Comparison of ENCODE assay signal across 1 cellular context in the genomic region with DNA sequence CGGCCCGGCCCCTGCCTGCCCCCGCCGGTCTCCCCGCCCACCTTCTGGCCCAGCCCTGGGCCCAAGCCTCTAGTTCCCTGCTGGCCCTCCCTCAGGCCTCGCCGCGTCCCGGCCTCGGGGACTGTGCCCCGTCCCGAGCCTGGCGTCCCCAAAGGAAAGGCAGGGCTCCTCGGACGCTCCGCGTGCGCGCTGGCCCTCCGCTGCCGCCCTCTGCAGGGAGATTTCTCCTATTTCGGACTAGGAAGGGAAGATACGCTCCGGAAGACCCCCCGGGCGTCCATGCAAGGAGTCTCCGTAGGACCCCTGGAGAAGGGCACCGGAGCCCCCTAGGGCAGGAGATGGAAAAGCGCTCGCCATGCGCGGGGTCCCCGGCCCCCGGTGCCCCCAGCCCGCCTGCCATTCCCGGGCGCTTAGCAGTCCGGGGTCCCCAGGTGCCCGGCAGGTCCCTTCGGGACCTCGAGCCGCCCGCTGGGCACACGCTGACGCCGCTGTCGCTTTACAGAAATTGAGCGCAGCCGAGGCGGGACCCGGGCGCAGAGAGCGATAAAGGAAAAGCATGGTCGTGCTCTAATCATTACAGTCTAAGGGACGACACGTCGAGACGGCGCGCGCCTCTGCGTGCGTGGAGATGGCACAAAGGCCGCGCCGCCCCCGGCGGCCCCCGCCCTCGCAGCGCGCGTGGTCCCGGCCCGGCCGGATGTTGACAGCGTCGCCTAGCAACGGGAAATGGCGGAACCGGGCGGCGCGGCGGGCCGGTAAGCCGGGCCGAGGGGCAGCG.
TF ChIP-seq lines count a peak whose summit lies in the region.

A gene with protein sequence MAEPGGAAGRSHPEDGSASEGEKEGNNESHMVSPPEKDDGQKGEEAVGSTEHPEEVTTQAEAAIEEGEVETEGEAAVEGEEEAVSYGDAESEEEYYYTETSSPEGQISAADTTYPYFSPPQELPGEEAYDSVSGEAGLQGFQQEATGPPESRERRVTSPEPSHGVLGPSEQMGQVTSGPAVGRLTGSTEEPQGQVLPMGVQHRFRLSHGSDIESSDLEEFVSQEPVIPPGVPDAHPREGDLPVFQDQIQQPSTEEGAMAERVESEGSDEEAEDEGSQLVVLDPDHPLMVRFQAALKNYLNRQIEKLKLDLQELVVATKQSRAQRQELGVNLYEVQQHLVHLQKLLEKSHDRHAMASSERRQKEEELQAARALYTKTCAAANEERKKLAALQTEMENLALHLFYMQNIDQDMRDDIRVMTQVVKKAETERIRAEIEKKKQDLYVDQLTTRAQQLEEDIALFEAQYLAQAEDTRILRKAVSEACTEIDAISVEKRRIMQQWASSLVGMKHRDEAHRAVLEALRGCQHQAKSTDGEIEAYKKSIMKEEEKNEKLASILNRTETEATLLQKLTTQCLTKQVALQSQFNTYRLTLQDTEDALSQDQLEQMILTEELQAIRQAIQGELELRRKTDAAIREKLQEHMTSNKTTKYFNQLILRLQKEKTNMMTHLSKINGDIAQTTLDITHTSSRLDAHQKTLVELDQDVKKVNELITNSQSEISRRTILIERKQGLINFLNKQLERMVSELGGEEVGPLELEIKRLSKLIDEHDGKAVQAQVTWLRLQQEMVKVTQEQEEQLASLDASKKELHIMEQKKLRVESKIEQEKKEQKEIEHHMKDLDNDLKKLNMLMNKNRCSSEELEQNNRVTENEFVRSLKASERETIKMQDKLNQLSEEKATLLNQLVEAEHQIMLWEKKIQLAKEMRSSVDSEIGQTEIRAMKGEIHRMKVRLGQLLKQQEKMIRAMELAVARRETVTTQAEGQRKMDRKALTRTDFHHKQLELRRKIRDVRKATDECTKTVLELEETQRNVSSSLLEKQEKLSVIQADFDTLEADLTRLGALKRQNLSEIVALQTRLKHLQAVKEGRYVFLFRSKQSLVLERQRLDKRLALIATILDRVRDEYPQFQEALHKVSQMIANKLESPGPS (plus strand): TSS at position 706 of the 778 bp plus-strand sequence. CDS start 21 bp downstream, at position 727.

TF ChIP-seq in neural cell, 6 proteins besides CTCF, POLR2A, EP300 and RAD21 (continued from another document):
- TF ChIP-seq EZH2 (IDR thresholded peaks at IDR 0.05; ENCODE audit: borderline replicate concordance, insufficient read depth, low read length, poor library complexity, severe bottlenecking) (no peak), MXI1 (conservative IDR thresholded peaks at IDR 0.05; ENCODE audit: poor library complexity, severe bottlenecking) (peak; percentile 96), SMC3 (conservative IDR thresholded peaks at IDR 0.05; ENCODE audit: poor library complexity) (peak; percentile 47)
